22 cellular contexts compared by ENCODE assay signal in genomic region chr2:54927085-54927750, GRCh38.
"Had no signal": no experiment of that assay in that cellular context is flagged by ENCODE, and none has a peak within 500 bp of the region (broad histone marks: within the 10 kb centered on the region; RNA-seq: fewer than 3 reads in every experiment).

No MANE protein-coding gene starts in this region.

- H3K4me3 ChIP-seq: coronary artery, esophagus squamous epithelium, left ventricle myocardium inferior, lung, neural progenitor cell, prostate gland, right lobe of liver, testis, tibial nerve, upper lobe of left lung had no signal

- H3K27me3 ChIP-seq: esophagus squamous epithelium, neural progenitor cell, right lobe of liver, testis, tibial nerve, upper lobe of left lung had no signal

- H3K27ac ChIP-seq: coronary artery, left ventricle myocardium inferior, neural progenitor cell, prostate gland, right lobe of liver, testis, tibial nerve, upper lobe of left lung had no signal

- H3K4me1 ChIP-seq: neural progenitor cell, prostate gland, right lobe of liver, testis, tibial nerve, upper lobe of left lung had no signal

- DNase-seq: dermis blood vessel endothelial cell; effector memory CD8-positive, alpha-beta T cell; erythroblast; esophagus squamous epithelium; head of caudate nucleus; hippocampal formation; left colon; left ventricle myocardium inferior; naive thymus-derived CD4-positive, alpha-beta T cell; right lobe of liver; stimulated activated CD4-positive, alpha-beta T cell treated with anti-CD3 and anti-CD28 coated beads, Interleukin-2, amount 100 ng/mL, for 24 hours; stimulated activated CD4-positive, alpha-beta T cell treated with anti-CD3 and anti-CD28 coated beads, Interleukin-4, amount 100 ng/mL, for 24 hours; stimulated activated naive CD4-positive, alpha-beta T cell treated with Interleukin-2 at 50 U/mL for 16 hours; substantia nigra; testis; upper lobe of left lung had no signal

- ATAC-seq: effector memory CD8-positive, alpha-beta T cell; left colon; naive thymus-derived CD4-positive, alpha-beta T cell; right lobe of liver; stimulated activated effector memory CD8-positive, alpha-beta T cell treated with anti-CD3 and anti-CD28 coated beads, Interleukin-12 subunit alpha, Interleukin-12 subunit beta, amount 100 ng/mL, for 72 hours had no signal

- H3K36me3 ChIP-seq: esophagus squamous epithelium, left ventricle myocardium inferior, neural progenitor cell, prostate gland, right lobe of liver, tibial nerve, upper lobe of left lung had no signal

- H3K9me3 ChIP-seq: esophagus squamous epithelium, left ventricle myocardium inferior, prostate gland, right lobe of liver, testis, tibial nerve, upper lobe of left lung had no signal
